ENCODE assay signal across 19 cellular contexts in genomic region chr13:113551081-113552000, GRCh38. TPM values are rescaled to one million over a fixed set of nuclear protein-coding genes. Genes with fewer than 3 reads are reported as not detected.
DNase-seq lines count a peak whose midpoint lies in the region; ATAC-seq, FAIRE-seq and TF ChIP-seq lines count a peak whose summit lies in the region.
"Had no signal": no experiment of that assay in that cellular context is flagged by ENCODE, and none has a peak within 500 bp of the region (broad histone marks: within the 10 kb centered on the region; RNA-seq: fewer than 3 reads in every experiment).

No MANE protein-coding gene starts in this region.

- POLR2A ChIA-PET in RWPE1 (lab: Yijun Ruan, JAX; ENCODE audit: low non-redundant PET) = no interaction called here

- intact Hi-C loops in lower lobe of right lung (cut with DNase I) = no loop called here

- H3K4me3 ChIP-seq in lower lobe of right lung = no peak overlapping the region
- H3K4me3 ChIP-seq in BE2C (ENCODE audit: low read depth, low read length) = no peak overlapping the region
- H3K4me3 ChIP-seq: ovary, PC-9 had no signal

- H3K4me1 ChIP-seq in lower lobe of right lung (no peaks in the 10 kb centered on the region), BE2C (peaks cover 24% of the 10 kb centered on the region)

- CTCF ChIA-PET in RWPE1 (lab: Yijun Ruan, JAX) = no interaction called here

- H3K36me3 ChIP-seq in lower lobe of right lung (peaks cover 64% of the 10 kb centered on the region), BE2C (peaks cover 7% of the 10 kb centered on the region)
- H3K36me3 ChIP-seq: ovary had no signal

- H3K27me3 ChIP-seq in lower lobe of right lung (ENCODE audit: low read depth) (no peaks in the 10 kb centered on the region), BE2C (no peaks in the 10 kb centered on the region)
- H3K27me3 ChIP-seq: ovary had no signal

- FAIRE-seq in RCC 7860 (lab: Jason Lieb, UNC) = no peak

- peak overlapping the region; percentile 21; the same call in 1 of the 2 replicates for H3K27ac ChIP-seq in RWPE1
- no peak overlapping the region for H3K27ac ChIP-seq in lower lobe of right lung
- H3K27ac ChIP-seq: HL-60, KMS-11, ovary, PC-9 had no signal

- H3K9me3 ChIP-seq in lower lobe of right lung (no peaks in the 10 kb centered on the region), BE2C (no peaks in the 10 kb centered on the region)
- H3K9me3 ChIP-seq: ovary had no signal

- no peak for TF ChIP-seq CTCF in RWPE1 (conservative IDR thresholded peaks at IDR 0.05; ENCODE audit: low read depth)
- no peak for TF ChIP-seq CTCF in lower lobe of right lung (IDR thresholded peaks at IDR 0.05)
- no peak for TF ChIP-seq CTCF in BE2C (IDR thresholded peaks at IDR 0.05; ENCODE audit: low read depth, low read length)

- no peak for ATAC-seq in lower lobe of right lung
- ATAC-seq: HCT116 had no signal

- DNase-seq in COR-L47 (lab: John Stamatoyannopoulos, UW) = peak; percentile 34
- DNase-seq in NCI-H1417 treated with DMSO at 0.1 percent for 48 hours (lab: John Stamatoyannopoulos, UW) = peak; percentile 60
- no peak for DNase-seq in RWPE1 (ENCODE audit: low spot score)
- peak; percentile 8 for DNase-seq in lower lobe of right lung
- DNase-seq in activated naive CD4-positive, alpha-beta T cell treated with Interleukin-2 at 50 U/mL for 16 hours = no peak
- no peak for DNase-seq in RCC 7860 (ENCODE audit: low spot score)
- DNase-seq in OCI-M1 (lab: John Stamatoyannopoulos, UW) = no peak
- no peak for DNase-seq in BE2C
- DNase-seq: activated CD4-positive, CD25-positive, alpha-beta regulatory T cell treated with anti-CD3 and anti-CD28 coated beads, Interleukin-2, amount 50 U/mL, for 72 hours; activated T-cell treated with anti-CD3 and anti-CD28 coated beads for 4 hours; DND-41; midbrain; NCI-H2227 treated with DMSO at 0.1 percent for 48 hours; T-helper 1 cell had no signal

RNA-seq across cellular contexts. Expression of gene TFDP1, which starts 33.2 kb away (rescaled TPM):
- total RNA-seq in lower lobe of right lung = 47.0 TPM
- 80.3 TPM for polyA plus RNA-seq in BE2C (2012; ENCODE audit: insufficient read depth, insufficient read length, low read depth)

Comparison
In these comparisons a context has a peak if more than half of its experiments do, and no peak if none do; other contexts are left out.
1. DNase-seq: peak in COR-L47 (single experiment), NCI-H1417 treated with DMSO at 0.1 percent for 48 hours (single experiment) and lower lobe of right lung (single experiment); none in RWPE1 (single experiment), activated naive CD4-positive, alpha-beta T cell treated with Interleukin-2 at 50 U/mL for 16 hours (single experiment), RCC 7860 (single experiment), OCI-M1 (single experiment) and BE2C (single experiment).